In genomic region chr5:177430146-177430951, GRCh38 we compare ENCODE assay signal across 15 cellular contexts. TPM values are rescaled to one million over a fixed set of nuclear protein-coding genes. Genes with fewer than 3 reads are reported as not detected.
DNase-seq lines count a peak whose midpoint lies in the region; ATAC-seq, FAIRE-seq and TF ChIP-seq lines count a peak whose summit lies in the region.
"Had no signal": no experiment of that assay in that cellular context is flagged by ENCODE, and none has a peak within 500 bp of the region (broad histone marks: within the 10 kb centered on the region; RNA-seq: fewer than 3 reads in every experiment).

No MANE protein-coding gene starts in this region.

- no peak for TF ChIP-seq RAD21 in A549 (conservative IDR thresholded peaks at IDR 0.05 in 1 of 2, IDR thresholded peaks at IDR 0.05 in 1 of 2)

- peaks cover 62% of the 10 kb centered on the region for H3K4me1 Mint-ChIP-seq in activated CD4-positive, alpha-beta memory T cell treated with anti-CD3 and anti-CD28 coated beads for 36 hours (ENCODE audit: low read depth)
- H3K4me1 Mint-ChIP-seq in immature natural killer cell: peaks cover 85% of the 10 kb centered on the region in 2 donors

- DNase-seq in A549 (ENCODE audit: low read depth in 1 of 2, low spot score in 1 of 2) (no peak), immature natural killer cell (no peak), NCI-H1694 (lab: John Stamatoyannopoulos, UW) (no peak), NOMO-1 treated with dmso at 0.1 percent for 144 hours (lab: John Stamatoyannopoulos, UW; ENCODE audit: unreplicated experiment) (no peak), SHP77 treated with DMSO at 0.1 percent for 48 hours (lab: John Stamatoyannopoulos, UW) (no peak)
- DNase-seq in activated CD4-positive, alpha-beta memory T cell treated with anti-CD3 and anti-CD28 coated beads for 36 hours: no peak
- DNase-seq: Caco-2; gastrocnemius medialis; NCI-H510A treated with DMSO at 0.1 percent for 48 hours; stimulated activated CD4-positive, alpha-beta T cell treated with anti-CD3 and anti-CD28 coated beads, Interleukin-12 subunit alpha, Interleukin-12 subunit beta, amount 100 ng/mL, for 4 hours had no signal

- H3K4me1 ChIP-seq in A549: peaks cover 15% of the 10 kb centered on the region

- peak overlapping the region; percentile 97 for H3K27ac Mint-ChIP-seq in activated CD4-positive, alpha-beta memory T cell treated with anti-CD3 and anti-CD28 coated beads for 36 hours
- peak overlapping the region; percentile 93 to 99 (median 97) for H3K27ac Mint-ChIP-seq in immature natural killer cell

- 0 out of 2 replicates have a peak, but pooled peaks have one; percentile 21 for TF ChIP-seq POLR2A in A549 (IDR thresholded peaks at IDR 0.05; ENCODE audit: low read length)

- H3K27ac ChIP-seq in A549: no peak overlapping the region

- TF ChIP-seq CTCF in A549 (IDR thresholded peaks at IDR 0.05) (no peak), GM12875 (IDR thresholded peaks at IDR 0.05; ENCODE audit: borderline replicate concordance, insufficient read depth, low read depth, low read length) (no peak)

- POLR2A ChIA-PET in A549 (lab: Yijun Ruan, JAX): no interaction called here
- POLR2A ChIA-PET in activated CD4-positive, alpha-beta memory T cell treated with anti-CD3 and anti-CD28 coated beads for 36 hours (lab: Charles Lee): interaction anchor here (0.6 to 10.6 kb wide), 9 partner anchors 13 to 112 kb away, joined by 3 to 319 read pairs (median 13); partner anchors contain the start of gene PRR7

- no peaks in the 10 kb centered on the region for H3K27me3 Mint-ChIP-seq in activated CD4-positive, alpha-beta memory T cell treated with anti-CD3 and anti-CD28 coated beads for 36 hours
- peaks cover 14 to 29% (median 15%) of the 10 kb centered on the region in 3 donors for H3K27me3 Mint-ChIP-seq in immature natural killer cell (ENCODE audit: low read depth in 3 of 3)

- FAIRE-seq in A549 (lab: Jason Lieb, UNC): no peak
- FAIRE-seq: TTC549 had no signal

- intact Hi-C loops in activated CD4-positive, alpha-beta memory T cell treated with anti-CD3 and anti-CD28 coated beads for 36 hours (cut with micrococcal nuclease): no loop called here

- no peak overlapping the region for H3K4me2 ChIP-seq in A549

- H3K9me3 Mint-ChIP-seq in activated CD4-positive, alpha-beta memory T cell treated with anti-CD3 and anti-CD28 coated beads for 36 hours: no peaks in the 10 kb centered on the region
- no peaks in the 10 kb centered on the region for H3K9me3 Mint-ChIP-seq in immature natural killer cell

- H3K9me3 ChIP-seq in A549: no peaks in the 10 kb centered on the region
- H3K9me3 ChIP-seq: Caco-2, gastrocnemius medialis had no signal

- CTCF ChIA-PET in A549 (lab: Yijun Ruan, JAX): interaction anchor here (14.5 to 36.0 kb wide), 2 partner anchors 18 to 27 kb away, joined by 152 to 871 read pairs; partner anchors contain the start of gene PRR7
- CTCF ChIA-PET in activated CD4-positive, alpha-beta memory T cell treated with anti-CD3 and anti-CD28 coated beads for 36 hours (lab: Charles Lee): interaction anchor here (1.2 to 15.3 kb wide), 6 partner anchors 14 to 79 kb away, joined by 4 to 220 read pairs (median 71); partner anchors contain the start of genes LMAN2, PFN3 and PRR7

- peak overlapping the region; percentile 97 for H3K4me3 Mint-ChIP-seq in activated CD4-positive, alpha-beta memory T cell treated with anti-CD3 and anti-CD28 coated beads for 36 hours
- H3K4me3 Mint-ChIP-seq in immature natural killer cell: peak overlapping the region; percentile 93 to 95 (median 94)

- H3K4me3 ChIP-seq in A549: no peak overlapping the region
- H3K4me3 ChIP-seq in GM12875 (ENCODE audit: low read depth, low read length): peak overlapping the region; percentile 3
- H3K4me3 ChIP-seq: gastrocnemius medialis had no signal

- ATAC-seq in A549 (no peak), GM18858 (IDR thresholded peaks at IDR 0.05; ENCODE audit: unreplicated experiment) (no peak)
- ATAC-seq: gastrocnemius medialis had no signal

- 91% methylated on average over 22 of the region's 26 CpGs for WGBS in A549 (ENCODE audit: missing lambda C conversion rate)

- peaks cover 64% of the 10 kb centered on the region for H3K36me3 Mint-ChIP-seq in activated CD4-positive, alpha-beta memory T cell treated with anti-CD3 and anti-CD28 coated beads for 36 hours
- H3K36me3 Mint-ChIP-seq in immature natural killer cell: peaks cover 0 to 13% (median 4%) of the 10 kb centered on the region in 3 donors

- TF ChIP-seq EP300 in A549 (IDR thresholded peaks at IDR 0.05): no peak

TF ChIP-seq in A549, 52 proteins besides CTCF, POLR2A, EP300 and RAD21:
- TF ChIP-seq ZC3H11A (IDR thresholded peaks at IDR 0.05) (no peak), FOSB (CRISPR knock-in tag; IDR thresholded peaks at IDR 0.05) (no peak), MAX (IDR thresholded peaks at IDR 0.05) (no peak), BHLHE40 (IDR thresholded peaks at IDR 0.05; ENCODE audit: low read depth, low read length) (no peak), SMC3 (IDR thresholded peaks at IDR 0.05) (no peak), ZNF302 (CRISPR knock-in tag; IDR thresholded peaks at IDR 0.05) (no peak), EHMT2 (IDR thresholded peaks at IDR 0.05; ENCODE audit: low read depth) (no peak), POLR2AphosphoS2 (conservative IDR thresholded peaks at IDR 0.05; ENCODE audit: low read length) (no peak; the same call in 1 of the 2 replicates), NFE2L2 (conservative IDR thresholded peaks at IDR 0.05; ENCODE audit: low read length) (no peak)

RNA-seq across cellular contexts. Expression of gene GRK6, which starts 3.9 kb away (rescaled TPM):
- 16.5 and 20.1 TPM in 2 replicates for polyA plus RNA-seq in A549 (2011; rRNA removed)
- 37.0 and 37.1 TPM in 2 replicates for polyA plus RNA-seq in A549 (2012; cell fraction: cytosol; rRNA removed)
- 34.5 and 40.9 TPM in 2 replicates for polyA plus RNA-seq in A549 (2012; cell fraction: nucleus; rRNA removed)
- polyA plus RNA-seq in A549 (2017; fragmentation: RNase III; extraction: RNeasy Plus Mini Kit Qiagen cat#74134 plus additional on column Dnase treatment): 26.3 to 28.8 TPM (median 26.8 TPM) in 3 replicates
- 21.1 and 30.2 TPM in 2 replicates for polyA minus RNA-seq in A549 (2011; rRNA and poly(A)+ RNA removed)
- 100 to 1,000 TPM; 177 to 178 TPM for total RNA-seq in activated CD4-positive, alpha-beta memory T cell treated with anti-CD3 and anti-CD28 coated beads for 36 hours
- polyA plus RNA-seq in immature natural killer cell: 100 to 1,000 TPM; 102 to 129 (median 103) TPM

RNA-seq across cellular contexts. Expression of gene PRR7, which starts 16.3 kb away (rescaled TPM):
- polyA plus RNA-seq in A549 (2011; rRNA removed) (1.8 and 2.2 TPM in 2 replicates), A549 (2017; fragmentation: RNase III; extraction: RNeasy Plus Mini Kit Qiagen cat#74134 plus additional on column Dnase treatment) (11.0 to 12.1 TPM (median 11.2 TPM) in 3 replicates), immature natural killer cell (10 to 100 TPM in 2 of 3 donors, 1 to 10 TPM in 1; 9.6 to 25.4 (median 17.5) TPM)
- 25.9 and 43.4 TPM in 2 replicates for polyA plus RNA-seq in A549 (2012; cell fraction: cytosol; rRNA removed)
- polyA plus RNA-seq in A549 (2012; cell fraction: nucleus; rRNA removed): 39.8 and 85.8 TPM in 2 replicates
- polyA minus RNA-seq in A549 (2011; rRNA and poly(A)+ RNA removed): 0.58 and 0.95 TPM in 2 replicates
- total RNA-seq in activated CD4-positive, alpha-beta memory T cell treated with anti-CD3 and anti-CD28 coated beads for 36 hours: 10 to 100 TPM; 13.3 to 13.6 TPM

RNA-seq across cellular contexts. Expression of gene F12, which starts 21.0 kb away (rescaled TPM):
- 5.3 TPM in 2 replicates for polyA plus RNA-seq in A549 (2011; rRNA removed)
- 18.4 and 25.5 TPM in 2 replicates for polyA plus RNA-seq in A549 (2012; cell fraction: cytosol; rRNA removed)
- 16.0 and 36.1 TPM in 2 replicates for polyA plus RNA-seq in A549 (2012; cell fraction: nucleus; rRNA removed)
- polyA plus RNA-seq in A549 (2017; fragmentation: RNase III; extraction: RNeasy Plus Mini Kit Qiagen cat#74134 plus additional on column Dnase treatment): 14.3 to 15.5 TPM (median 14.5 TPM) in 3 replicates
- 2.2 and 2.8 TPM in 2 replicates for polyA minus RNA-seq in A549 (2011; rRNA and poly(A)+ RNA removed)
- 1 to 10 TPM; 5.1 to 5.9 TPM for total RNA-seq in activated CD4-positive, alpha-beta memory T cell treated with anti-CD3 and anti-CD28 coated beads for 36 hours
- 1 to 10 TPM in 2 of 3 donors, not detected in 1; 1.3 to 2.3 TPM for polyA plus RNA-seq in immature natural killer cell
- total RNA-seq: mesenteric fat pad had no signal

RNA-seq across cellular contexts. Expression of gene PFN3, which starts 29.9 kb away (rescaled TPM):
- polyA plus RNA-seq in A549 (2011; rRNA removed) (not detected in 2 replicates), A549 (2017; fragmentation: RNase III; extraction: RNeasy Plus Mini Kit Qiagen cat#74134 plus additional on column Dnase treatment) (not detected in 3 replicates), immature natural killer cell (not detected)
- polyA plus RNA-seq in A549 (2012; cell fraction: cytosol; rRNA removed): 0.11 TPM in 1 of 2 replicates, not detected in the other
- not detected in 2 replicates for polyA plus RNA-seq in A549 (2012; cell fraction: nucleus; rRNA removed)
- polyA minus RNA-seq in A549 (2011; rRNA and poly(A)+ RNA removed): not detected in 2 replicates
- not detected for total RNA-seq in activated CD4-positive, alpha-beta memory T cell treated with anti-CD3 and anti-CD28 coated beads for 36 hours
- total RNA-seq: Caco-2, gastrocnemius medialis, mesenteric fat pad, subcutaneous adipose tissue had no signal

RNA-seq across cellular contexts. Expression of gene DBN1, which starts 43.1 kb away (rescaled TPM):
- polyA plus RNA-seq in A549 (2011; rRNA removed) (32.6 and 47.7 TPM in 2 replicates), A549 (2017; fragmentation: RNase III; extraction: RNeasy Plus Mini Kit Qiagen cat#74134 plus additional on column Dnase treatment) (92.4 to 118 TPM (median 107 TPM) in 3 replicates), immature natural killer cell (1 to 10 TPM in 2 of 3 donors, under 1 TPM in 1; 0.93 to 4.2 (median 2.8) TPM)
- 33.1 and 34.4 TPM in 2 replicates for polyA plus RNA-seq in A549 (2012; cell fraction: cytosol; rRNA removed)
- 374 and 488 TPM in 2 replicates for polyA plus RNA-seq in A549 (2012; cell fraction: nucleus; rRNA removed)
- 50.2 and 52.4 TPM in 2 replicates for polyA minus RNA-seq in A549 (2011; rRNA and poly(A)+ RNA removed)
- total RNA-seq in activated CD4-positive, alpha-beta memory T cell treated with anti-CD3 and anti-CD28 coated beads for 36 hours: 10 to 100 TPM; 12.1 to 15.9 TPM
